In the genomic region with DNA sequence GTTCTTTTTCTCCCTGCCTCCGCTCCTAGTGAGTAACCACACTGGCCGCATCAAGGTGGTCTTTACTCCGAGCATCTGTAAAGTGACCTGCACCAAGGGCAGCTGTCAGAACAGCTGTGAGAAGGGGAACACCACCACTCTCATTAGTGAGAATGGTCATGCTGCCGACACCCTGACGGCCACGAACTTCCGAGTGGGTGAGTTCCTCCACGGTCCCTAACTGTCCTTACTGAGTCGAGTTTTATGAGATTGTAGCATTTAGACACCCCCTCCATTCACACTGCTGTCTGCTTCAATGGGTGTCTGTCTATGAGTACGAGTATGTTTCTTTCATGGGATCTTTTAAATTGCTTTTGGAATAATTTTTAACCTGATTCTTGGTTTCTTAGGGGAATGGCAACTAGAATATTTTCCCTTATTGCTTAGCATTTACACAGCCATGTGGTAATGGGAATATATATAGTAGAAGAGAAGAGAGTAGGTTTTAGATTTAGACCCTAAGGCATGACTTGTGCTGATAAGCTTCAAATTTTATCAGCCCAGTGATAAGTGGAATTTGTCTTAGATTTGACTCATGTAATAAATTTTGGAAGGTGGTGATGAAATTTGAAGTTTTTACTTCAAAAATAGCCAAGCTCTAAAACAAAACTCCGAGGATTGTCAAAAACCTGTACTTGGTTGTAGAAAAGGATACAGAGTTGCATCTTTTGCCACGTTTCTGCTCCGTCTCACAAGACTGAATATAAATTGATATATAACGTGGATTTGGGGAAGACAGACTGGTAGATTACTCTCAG, we compare ENCODE assay signal across 9 cellular contexts.
DNase-seq lines count a peak whose midpoint lies in the region; ATAC-seq and TF ChIP-seq lines count a peak whose summit lies in the region.
"Had no signal": no experiment of that assay in that cellular context is flagged by ENCODE, and none has a peak within 500 bp of the region (broad histone marks: within the 10 kb centered on the region; RNA-seq: fewer than 3 reads in every experiment).

No MANE protein-coding gene starts in this region.

- H3K4me1 Mint-ChIP-seq in HFFc6 (ENCODE audit: low read depth) (peaks cover 75% of the 10 kb centered on the region), MCF 10A (ENCODE audit: insufficient read depth, unreplicated experiment) (peaks cover 48% of the 10 kb centered on the region)
- H3K4me1 Mint-ChIP-seq in naive thymus-derived CD8-positive, alpha-beta T cell = no peaks in the 10 kb centered on the region

- H3K9me3 ChIP-seq in stomach = no peaks in the 10 kb centered on the region

- H3K4me3 Mint-ChIP-seq in HFFc6 (peak overlapping the region; percentile 95), MCF 10A (ENCODE audit: unreplicated experiment) (peak overlapping the region; percentile 91)
- no peak overlapping the region for H3K4me3 Mint-ChIP-seq in naive thymus-derived CD8-positive, alpha-beta T cell

- peak overlapping the region; percentile 16 for H3K4me3 ChIP-seq in kidney epithelial cell (ENCODE audit: low read depth, low read length)
- peak overlapping the region; percentile 28 to 43 (median 42) for H3K4me3 ChIP-seq in stomach
- no peak overlapping the region for H3K4me3 ChIP-seq in lower leg skin (ENCODE audit: low read depth, poor library complexity, severe bottlenecking)

- TF ChIP-seq EP300 in stomach (IDR thresholded peaks at IDR 0.05) = no peak

- TF ChIP-seq CTCF in HFFc6 (IDR thresholded peaks at IDR 0.05) (no peak), MCF 10A (IDR thresholded peaks at IDR 0.05; ENCODE audit: unreplicated experiment) (no peak), kidney epithelial cell (IDR thresholded peaks at IDR 0.05; ENCODE audit: insufficient read depth, low read length, poor library complexity, severe bottlenecking) (no peak), stomach (IDR thresholded peaks at IDR 0.05) (no peak), lower leg skin (IDR thresholded peaks at IDR 0.05) (no peak)

- 52 to 74% (median 70%) methylated on average over 14 of the region's 14 CpGs for WGBS in stomach, 5 donors
- WGBS in lower leg skin, 2 donors = 49 to 55% methylated on average over 14 of the region's 14 CpGs

- H3K27me3 ChIP-seq in kidney epithelial cell (ENCODE audit: control insufficient read depth, insufficient read depth, low read length) (no peaks in the 10 kb centered on the region), stomach (no peaks in the 10 kb centered on the region)

- H3K27me3 Mint-ChIP-seq in HFFc6 (ENCODE audit: insufficient read depth) (no peaks in the 10 kb centered on the region), MCF 10A (ENCODE audit: insufficient read depth, unreplicated experiment) (no peaks in the 10 kb centered on the region)
- H3K27me3 Mint-ChIP-seq in naive thymus-derived CD8-positive, alpha-beta T cell = peaks cover 0 to 12% (median 0%) of the 10 kb centered on the region in 5 donors

- CTCF ChIA-PET in MCF 10A (lab: Yijun Ruan, JAX) = interaction anchor here (0.6 to 1.5 kb wide), 9 partner anchors 18 to 447 kb away, joined by 3 to 5 read pairs (median 3); no protein-coding TSS in a partner anchor

- DNase-seq in HFFc6 = peak; percentile 28
- DNase-seq in MCF 10A (ENCODE audit: unreplicated experiment) = peak; percentile 52
- no peak for DNase-seq in kidney epithelial cell (ENCODE audit: low read depth)
- DNase-seq in stomach = no peak
- DNase-seq in naive thymus-derived CD8-positive, alpha-beta T cell = no peak
- no peak for DNase-seq in lower leg skin (ENCODE audit: low spot score in 2 of 2)
- no peak for DNase-seq in posterior vena cava (ENCODE audit: low spot score)
- DNase-seq: GDM1 had no signal

- ATAC-seq in naive thymus-derived CD8-positive, alpha-beta T cell = no peak
- no peak for ATAC-seq in HG02973 (IDR thresholded peaks at IDR 0.05; ENCODE audit: unreplicated experiment)

- H3K36me3 Mint-ChIP-seq in HFFc6 (ENCODE audit: low read depth) = peaks cover 32% of the 10 kb centered on the region
- no peaks in the 10 kb centered on the region for H3K36me3 Mint-ChIP-seq in MCF 10A (ENCODE audit: insufficient read depth, unreplicated experiment)
- H3K36me3 Mint-ChIP-seq in naive thymus-derived CD8-positive, alpha-beta T cell = no peaks in the 10 kb centered on the region

- intact Hi-C loops in MCF 10A (cut with micrococcal nuclease) (loop anchor here (1.0 to 5.0 kb wide), 5 partner anchors 18 to 237 kb away; no protein-coding TSS in a partner anchor), stomach (cut with DNase I; ENCODE audit: low total_unique reads) (no loop called here), lower leg skin (cut with DNase I; ENCODE audit: low total_unique reads) (no loop called here), posterior vena cava (cut with DNase I) (loop anchor here (10.0 kb wide), 2 partner anchors 140 to 1380 kb away; no protein-coding TSS in a partner anchor)

- BruUV-seq in MCF 10A (replicated peaks; lab: Mats Ljungman, UMichigan) = TSS peak; percentile 61

- H3K36me3 ChIP-seq in kidney epithelial cell (ENCODE audit: control insufficient read depth, insufficient read depth, low read length) = no peaks in the 10 kb centered on the region
- no peaks in the 10 kb centered on the region for H3K36me3 ChIP-seq in stomach

- POLR2A ChIA-PET in MCF 10A (lab: Yijun Ruan, JAX) = interaction anchor here (0.8 to 5.5 kb wide), 17 partner anchors 10 to 465 kb away, joined by 3 to 62 read pairs (median 4); a partner anchor contains a TSS
- POLR2A ChIA-PET in naive thymus-derived CD8-positive, alpha-beta T cell (lab: Charles Lee) = no interaction called here

- no peaks in the 10 kb centered on the region for H3K9me3 Mint-ChIP-seq in HFFc6
- H3K9me3 Mint-ChIP-seq in MCF 10A (ENCODE audit: unreplicated experiment) = no peaks in the 10 kb centered on the region
- peaks cover 0 to 1% (median 0%) of the 10 kb centered on the region in 9 donors for H3K9me3 Mint-ChIP-seq in naive thymus-derived CD8-positive, alpha-beta T cell

- TF ChIP-seq POLR2A in stomach (IDR thresholded peaks at IDR 0.05) (no peak), lower leg skin (IDR thresholded peaks at IDR 0.05) (no peak)

- H3K27ac Mint-ChIP-seq in HFFc6 (peak overlapping the region; percentile 91), MCF 10A (ENCODE audit: low read depth, unreplicated experiment) (peak overlapping the region; percentile 93)
- H3K27ac Mint-ChIP-seq in naive thymus-derived CD8-positive, alpha-beta T cell = no peak overlapping the region

- peaks cover 9 to 34% (median 17%) of the 10 kb centered on the region in 4 donors for H3K4me1 ChIP-seq in stomach

- H3K27ac ChIP-seq in stomach = peak overlapping the region; percentile 59 to 87 (median 79)

Comparison
In these comparisons a context has a peak if more than half of its experiments do, and no peak if none do; other contexts are left out.
1. DNase-seq: peak in HFFc6 (single experiment) and MCF 10A (single experiment); none in kidney epithelial cell (single experiment), stomach (single experiment), naive thymus-derived CD8-positive, alpha-beta T cell (0 of 10), lower leg skin (0 of 2) and posterior vena cava (single experiment).
2. H3K27ac Mint-ChIP-seq: peak in HFFc6 (single experiment) and MCF 10A (single experiment); none in naive thymus-derived CD8-positive, alpha-beta T cell (0 of 10).
3. H3K4me3 Mint-ChIP-seq: peak in HFFc6 (single experiment) and MCF 10A (single experiment); none in naive thymus-derived CD8-positive, alpha-beta T cell (0 of 10).
4. intact Hi-C loops: an anchor here in MCF 10A (1.0 to 5.0 kb wide) and posterior vena cava (10.0 kb wide); none called in stomach and lower leg skin.